1 cellular context compared by ENCODE assay signal in genomic region chr4:114044351-114044750, GRCh38.
DNase-seq lines count a peak whose midpoint lies in the region; TF ChIP-seq lines count a peak whose summit lies in the region.
"Not testable (repeated sequence)": the region's sequence is repeated elsewhere in the genome, so short reads cannot be mapped to it uniquely, and the experiment has no call there.

No MANE protein-coding gene starts in this region.

- H3K27ac Mint-ChIP-seq in progenitor cell of endocrine pancreas, result peak overlapping the region; percentile 56

- peaks cover 29% of the 10 kb centered on the region for H3K27me3 Mint-ChIP-seq in progenitor cell of endocrine pancreas

- peaks cover 23% of the 10 kb centered on the region for H3K4me1 Mint-ChIP-seq in progenitor cell of endocrine pancreas (ENCODE audit: low read depth)

- H3K36me3 Mint-ChIP-seq in progenitor cell of endocrine pancreas (ENCODE audit: insufficient read depth), result not testable (repeated sequence)

- H3K9me3 Mint-ChIP-seq in progenitor cell of endocrine pancreas (ENCODE audit: low read depth), result not testable (repeated sequence)

- not testable (repeated sequence) for TF ChIP-seq CTCF in progenitor cell of endocrine pancreas (IDR thresholded peaks at IDR 0.05; ENCODE audit: unreplicated experiment)

- not testable (repeated sequence) for DNase-seq in progenitor cell of endocrine pancreas (ENCODE audit: low spot score, unreplicated experiment)

- H3K4me3 Mint-ChIP-seq in progenitor cell of endocrine pancreas (ENCODE audit: low read depth), result not testable (repeated sequence)
